In genomic region chr10:5827841-5828240, GRCh38 we compare ENCODE assay signal across 11 cellular contexts. TPM values are rescaled to one million over a fixed set of nuclear protein-coding genes. Genes with fewer than 3 reads are reported as not detected.
A peak's percentile ranks its signal among the peaks of the same experiment; 100 is the strongest.
DNase-seq lines count a peak whose midpoint lies in the region; ATAC-seq lines count a peak whose summit lies in the region.
"Had no signal": no experiment of that assay in that cellular context is flagged by ENCODE, and none has a peak within 500 bp of the region (broad histone marks: within the 10 kb centered on the region; RNA-seq: fewer than 3 reads in every experiment).

No MANE protein-coding gene starts in this region.

- H3K4me3 Mint-ChIP-seq in stimulated activated memory B cell treated with anti-CD40 and anti-IgM and Interleukin-4, amounts not matched to agents 10 μg/mL and 1 μg/mL and 100 μg/mL, for 72 hours: no peak overlapping the region
- H3K4me3 Mint-ChIP-seq: CD4-positive, CD25-positive, alpha-beta regulatory T cell had no signal

- peaks cover 19% of the 10 kb centered on the region for H3K4me1 Mint-ChIP-seq in stimulated activated memory B cell treated with anti-CD40 and anti-IgM and Interleukin-4, amounts not matched to agents 10 μg/mL and 1 μg/mL and 100 μg/mL, for 72 hours
- H3K4me1 Mint-ChIP-seq: CD4-positive, CD25-positive, alpha-beta regulatory T cell had no signal

- no peaks in the 10 kb centered on the region for H3K9me3 Mint-ChIP-seq in stimulated activated memory B cell treated with anti-CD40 and anti-IgM and Interleukin-4, amounts not matched to agents 10 μg/mL and 1 μg/mL and 100 μg/mL, for 72 hours

- no peak for ATAC-seq in stimulated activated memory B cell treated with anti-CD40 and anti-IgM and Interleukin-4, amounts not matched to agents 10 μg/mL and 1 μg/mL and 100 μg/mL, for 72 hours

- H3K36me3 Mint-ChIP-seq in stimulated activated memory B cell treated with anti-CD40 and anti-IgM and Interleukin-4, amounts not matched to agents 10 μg/mL and 1 μg/mL and 100 μg/mL, for 72 hours: no peaks in the 10 kb centered on the region
- H3K36me3 Mint-ChIP-seq: CD4-positive, CD25-positive, alpha-beta regulatory T cell had no signal

- peak overlapping the region; percentile 59 for H3K27ac Mint-ChIP-seq in stimulated activated memory B cell treated with anti-CD40 and anti-IgM and Interleukin-4, amounts not matched to agents 10 μg/mL and 1 μg/mL and 100 μg/mL, for 72 hours
- H3K27ac Mint-ChIP-seq: CD4-positive, CD25-positive, alpha-beta regulatory T cell had no signal

- H3K27me3 Mint-ChIP-seq in stimulated activated memory B cell treated with anti-CD40 and anti-IgM and Interleukin-4, amounts not matched to agents 10 μg/mL and 1 μg/mL and 100 μg/mL, for 72 hours: no peaks in the 10 kb centered on the region

- DNase-seq in activated effector memory CD4-positive, alpha-beta T cell treated with anti-CD3 and anti-CD28 coated beads, Interleukin-2, amount 50 U/mL, for 16 hours: peak; percentile 27
- DNase-seq in activated effector memory CD4-positive, alpha-beta T cell treated with Interleukin-2 at 50 U/mL for 16 hours: no peak
- DNase-seq in mesenteric fat pad (ENCODE audit: low spot score) (peak; percentile 45), midbrain (lab: John Stamatoyannopoulos, UW) (no peak), SHP77 treated with DMSO at 0.1 percent for 48 hours (lab: John Stamatoyannopoulos, UW) (no peak)
- DNase-seq: BE2C; C1 segment of cervical spinal cord; CD4-positive, CD25-positive, alpha-beta regulatory T cell; GM23248; IMR-90 had no signal

RNA-seq across cellular contexts. Expression of gene GDI2, which starts 14.6 kb away (rescaled TPM):
- 179 TPM for total RNA-seq in mesenteric fat pad

Comparison
In these comparisons a context has a peak if more than half of its experiments do, and no peak if none do; other contexts are left out.
1. DNase-seq: peak in activated effector memory CD4-positive, alpha-beta T cell treated with anti-CD3 and anti-CD28 coated beads, Interleukin-2, amount 50 U/mL, for 16 hours (single experiment) and mesenteric fat pad (single experiment); none in activated effector memory CD4-positive, alpha-beta T cell treated with Interleukin-2 at 50 U/mL for 16 hours (single experiment), midbrain (single experiment) and SHP77 treated with DMSO at 0.1 percent for 48 hours (single experiment).